In the genomic region with DNA sequence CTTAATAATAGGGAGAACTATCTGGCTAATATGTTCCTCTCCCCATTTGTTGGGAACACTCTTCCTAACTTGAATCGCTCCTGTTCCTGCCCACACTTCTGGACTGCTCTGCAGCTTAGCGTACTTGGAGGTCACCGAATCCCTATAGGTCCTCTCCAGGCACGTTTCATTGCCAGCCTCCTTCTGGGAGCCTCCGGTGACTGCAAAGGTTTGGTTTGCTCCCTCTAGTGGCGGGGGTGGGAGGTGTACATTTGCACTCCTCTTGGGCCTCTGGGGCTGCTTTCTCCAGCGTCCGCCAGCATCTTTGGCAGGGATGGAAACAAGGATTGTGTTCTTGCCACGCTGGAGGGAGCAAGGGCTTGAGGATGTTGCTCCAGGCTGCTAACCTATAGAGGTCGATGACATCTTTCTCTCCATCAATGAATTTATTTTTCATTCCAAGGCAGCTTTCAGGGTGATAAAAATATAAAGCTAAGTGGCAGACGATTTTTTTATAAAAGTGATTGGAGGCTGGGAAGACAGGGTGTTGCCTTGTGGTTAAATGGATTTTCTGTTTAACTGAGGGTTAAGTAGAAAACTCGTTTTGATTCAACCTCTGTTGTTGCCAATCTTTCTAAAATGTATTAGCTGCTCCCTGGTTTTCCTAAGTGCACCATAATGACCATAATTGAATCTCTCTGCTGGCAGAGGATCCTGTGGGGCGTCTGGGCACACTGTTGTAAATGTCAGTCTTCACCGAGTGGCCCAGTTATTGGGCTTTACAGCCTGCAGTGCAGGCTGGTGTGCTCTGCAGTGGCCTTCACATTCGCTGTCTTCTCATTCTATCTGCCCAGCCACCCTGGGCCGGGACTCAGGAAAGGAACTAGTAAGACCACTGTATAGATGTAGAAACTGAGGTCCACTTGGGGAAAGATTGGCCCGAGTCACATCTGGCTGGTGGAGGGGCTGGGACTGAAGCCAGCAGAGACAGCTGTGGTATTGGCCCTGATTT, we compare ENCODE assay signal across 8 cellular contexts. TPM values are rescaled to one million over a fixed set of nuclear protein-coding genes. Genes with fewer than 3 reads are reported as not detected.
DNase-seq lines count a peak whose midpoint lies in the region; ATAC-seq and TF ChIP-seq lines count a peak whose summit lies in the region.

No MANE protein-coding gene starts in this region.

- H3K36me3 ChIP-seq in WERI-Rb-1, result no peaks in the 10 kb centered on the region; the same call in none of the 2 replicates
- no peaks in the 10 kb centered on the region for H3K36me3 ChIP-seq in lung (ENCODE audit: control insufficient read depth in 2 of 2, insufficient read depth in 2 of 2, low read length in 2 of 2)

- DNase-seq in NCI-H1436 (lab: John Stamatoyannopoulos, UW) (peak; percentile 39), NCI-H1436 treated with DMSO at 0.1 percent for 48 hours (lab: John Stamatoyannopoulos, UW) (no peak), NAMALWA (ENCODE audit: low spot score) (peak; percentile 66), WERI-Rb-1 (peak; percentile 80), cardiac fibroblast (ENCODE audit: low read depth in 2 of 2) (peak; percentile 47), lung (ENCODE audit: low spot score) (peak; percentile 38), occipital lobe (lab: John Stamatoyannopoulos, UW) (no peak)
- peak; percentile 40 to 49 for DNase-seq in stimulated activated CD8-positive, alpha-beta memory T cell treated with anti-CD3 and anti-CD28 coated beads, Interleukin-2, amount 100 ng/mL, for 48 hours (ENCODE audit: low read depth in 2 of 2)

- TF ChIP-seq CTCF in WERI-Rb-1 (IDR thresholded peaks at IDR 0.05; ENCODE audit: low read depth, low read length) (peak; percentile 73), cardiac fibroblast (IDR thresholded peaks at IDR 0.05; ENCODE audit: low read depth, low read length) (peak; percentile 79), lung (IDR thresholded peaks at IDR 0.05; ENCODE audit: control extremely low read depth, extremely low read depth) (peak; percentile 12)

- peaks cover 15 to 27% of the 10 kb centered on the region in 2 donors for H3K4me1 ChIP-seq in lung (ENCODE audit: control insufficient read depth in 2 of 2, insufficient read depth in 2 of 2, low read length in 2 of 2)

- H3K27me3 ChIP-seq in WERI-Rb-1 (ENCODE audit: insufficient read depth, low read depth, severe bottlenecking), result no peaks in the 10 kb centered on the region
- H3K27me3 ChIP-seq in lung (ENCODE audit: control insufficient read depth, insufficient read depth), result no peaks in the 10 kb centered on the region

- no peak for ATAC-seq in lung (ENCODE audit: insufficient read depth, low FRiP score)

- WGBS in lung, 2 donors, result 52 to 54% methylated on average over 17 of the region's 17 CpGs

- H3K27ac ChIP-seq in WERI-Rb-1, result no peak overlapping the region
- H3K27ac ChIP-seq in lung (ENCODE audit: low read depth in 1 of 2, low read length in 1 of 2), result peak overlapping the region in 1 of 2 donors; percentile 7

- H3K9me3 ChIP-seq in WERI-Rb-1 (ENCODE audit: severe bottlenecking) (no peaks in the 10 kb centered on the region), lung (ENCODE audit: control insufficient read depth in 2 of 2, insufficient read depth in 1 of 2, low read length in 1 of 2) (no peaks in the 10 kb centered on the region)

- H3K4me3 ChIP-seq in WERI-Rb-1 (ENCODE audit: low read depth, low read length) (no peak overlapping the region), cardiac fibroblast (replicated peaks in 1 of 2; ENCODE audit: low read depth in 2 of 2, low read length in 2 of 2) (no peak overlapping the region), lung (no peak overlapping the region)

RNA-seq across cellular contexts. Expression of a gene that starts 48.9 kb away (rescaled TPM):
- total RNA-seq in lung (10 to 100 TPM; 18.3 to 40.7 TPM), occipital lobe (19.7 TPM)
- 10 to 100 TPM in 1 of 2 donors, 1 to 10 TPM in 1; 8.3 to 24.4 TPM for polyA plus RNA-seq in lung

Comparison
In these comparisons a context has a peak if more than half of its experiments do, and no peak if none do; other contexts are left out.
1. DNase-seq: peak in NCI-H1436 (single experiment), NAMALWA (single experiment), WERI-Rb-1 (single experiment), cardiac fibroblast (2 of 2), lung (single experiment) and stimulated activated CD8-positive, alpha-beta memory T cell treated with anti-CD3 and anti-CD28 coated beads, Interleukin-2, amount 100 ng/mL, for 48 hours (2 of 2); none in NCI-H1436 treated with DMSO at 0.1 percent for 48 hours (single experiment) and occipital lobe (single experiment).
2. CTCF ChIP-seq: peak in every context shown above with its lines; median percentile 79 in cardiac fibroblast; 73 in WERI-Rb-1; 12 in lung.